In genomic region chr3:149013726-149014125, GRCh38 we compare ENCODE assay signal across 1 cellular context.
TF ChIP-seq lines count a peak whose summit lies in the region.

No MANE protein-coding gene starts in this region.

TF ChIP-seq in endothelial cell of umbilical vein, 7 proteins besides CTCF, POLR2A, EP300 and RAD21:
- no peak for TF ChIP-seq JUN (IDR thresholded peaks at IDR 0.05; ENCODE audit: borderline replicate concordance, insufficient read depth, insufficient read length, low read depth)
- no peak for TF ChIP-seq MYC (IDR thresholded peaks at IDR 0.05; ENCODE audit: low read depth, low read length)
- TF ChIP-seq POLR2AphosphoS5 (IDR thresholded peaks at IDR 0.05; ENCODE audit: insufficient read depth, low read depth, low read length): no peak
- TF ChIP-seq, protein P1, sequence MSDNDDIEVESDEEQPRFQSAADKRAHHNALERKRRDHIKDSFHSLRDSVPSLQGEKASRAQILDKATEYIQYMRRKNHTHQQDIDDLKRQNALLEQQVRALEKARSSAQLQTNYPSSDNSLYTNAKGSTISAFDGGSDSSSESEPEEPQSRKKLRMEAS (IDR thresholded peaks at IDR 0.05; ENCODE audit: insufficient read depth, insufficient read length): no peak
- TF ChIP-seq EZH2 (IDR thresholded peaks at IDR 0.05; ENCODE audit: borderline replicate concordance, low read depth, low read length, severe bottlenecking): no peak
- TF ChIP-seq GATA2 (IDR thresholded peaks at IDR 0.05; ENCODE audit: insufficient read depth, insufficient read length, low read depth, low read length): no peak
